11 cellular contexts compared by ENCODE assay signal in genomic region chr10:59337254-59337653, GRCh38. TPM values are rescaled to one million over a fixed set of nuclear protein-coding genes. Genes with fewer than 3 reads are reported as not detected.
DNase-seq lines count a peak whose midpoint lies in the region; ATAC-seq and TF ChIP-seq lines count a peak whose summit lies in the region.
"Had no signal": no experiment of that assay in that cellular context is flagged by ENCODE, and none has a peak within 500 bp of the region (broad histone marks: within the 10 kb centered on the region; RNA-seq: fewer than 3 reads in every experiment).

No MANE protein-coding gene starts in this region.

- no peaks in the 10 kb centered on the region for H3K9me3 ChIP-seq in endodermal cell (ENCODE audit: control insufficient read depth, low read length)
- H3K9me3 ChIP-seq in mesodermal cell (ENCODE audit: control insufficient read depth, low read length) = no peaks in the 10 kb centered on the region
- H3K9me3 ChIP-seq in uterus = no peaks in the 10 kb centered on the region
- H3K9me3 ChIP-seq: A549 had no signal

- no peak for TF ChIP-seq POLR2A in uterus (IDR thresholded peaks at IDR 0.05)

- no peaks in the 10 kb centered on the region for H3K9me3 Mint-ChIP-seq in endodermal cell
- H3K9me3 Mint-ChIP-seq in CD14-positive monocyte = peaks cover 0 to 9% (median 1%) of the 10 kb centered on the region in 7 donors

- H3K4me1 ChIP-seq in endodermal cell (ENCODE audit: control insufficient read depth, insufficient read depth, low read length) (no peaks in the 10 kb centered on the region), mesodermal cell (ENCODE audit: control insufficient read depth, insufficient read depth, low read length, poor library complexity, severe bottlenecking) (peaks cover 9% of the 10 kb centered on the region), uterus (peaks cover 0 to 5% of the 10 kb centered on the region in 2 donors)

- H3K27ac ChIP-seq in endodermal cell (ENCODE audit: low read depth, low read length) = peak overlapping the region; percentile 2
- peak overlapping the region; percentile 69 for H3K27ac ChIP-seq in mesodermal cell (ENCODE audit: low read depth, low read length, severe bottlenecking)
- H3K27ac ChIP-seq in uterus = peak overlapping the region; percentile 53 to 68

- H3K4me3 Mint-ChIP-seq in endodermal cell (no peak overlapping the region), CD14-positive monocyte (no peak overlapping the region)

- peak; percentile 41 for DNase-seq in NCI-H510A treated with DMSO at 0.1 percent for 48 hours (lab: John Stamatoyannopoulos, UW)
- no peak for DNase-seq in NCI-H510A (lab: John Stamatoyannopoulos, UW)
- no peak for DNase-seq in endodermal cell
- DNase-seq in uterus = peak in 1 of 2 donors; percentile 25
- DNase-seq in SIG-M5 treated with dmso at 0.1 percent for 504 hours (lab: John Stamatoyannopoulos, UW; ENCODE audit: unreplicated experiment) = no peak
- no peak for DNase-seq in CD14-positive monocyte (ENCODE audit: low spot score)
- DNase-seq: amniotic stem cell, NCI-H2107 had no signal

- TF ChIP-seq CTCF in endodermal cell (conservative IDR thresholded peaks at IDR 0.05) (no peak), uterus (IDR thresholded peaks at IDR 0.05) (no peak), CD14-positive monocyte (IDR thresholded peaks at IDR 0.05) (no peak)

- H3K4me1 Mint-ChIP-seq in endodermal cell (no peaks in the 10 kb centered on the region), CD14-positive monocyte (no peaks in the 10 kb centered on the region)

- no peaks in the 10 kb centered on the region for H3K36me3 Mint-ChIP-seq in endodermal cell (ENCODE audit: low read depth)
- H3K36me3 Mint-ChIP-seq in CD14-positive monocyte = no peaks in the 10 kb centered on the region

- H3K36me3 ChIP-seq in endodermal cell (ENCODE audit: control insufficient read depth, insufficient read depth, low read length) (peaks cover 9% of the 10 kb centered on the region), mesodermal cell (ENCODE audit: control insufficient read depth, insufficient read depth, low read length) (no peaks in the 10 kb centered on the region), uterus (no peaks in the 10 kb centered on the region)

- intact Hi-C loops in uterus (cut with DNase I; ENCODE audit: low total_unique reads) = no loop called here
- intact Hi-C loops in CD14-positive monocyte (cut with micrococcal nuclease) = no loop called here

- no peak overlapping the region for H3K9ac ChIP-seq in endodermal cell (ENCODE audit: extremely low read depth, low read length, poor library complexity, severe bottlenecking)

- no peak for ATAC-seq in HG03432 (IDR thresholded peaks at IDR 0.05; ENCODE audit: unreplicated experiment)
- ATAC-seq: A549 had no signal

- H3K27me3 ChIP-seq in endodermal cell (ENCODE audit: control insufficient read depth, insufficient read depth, low read length, poor library complexity, severe bottlenecking) (no peaks in the 10 kb centered on the region), uterus (no peaks in the 10 kb centered on the region)

- H3K27ac Mint-ChIP-seq in endodermal cell = no peak overlapping the region
- no peak overlapping the region for H3K27ac Mint-ChIP-seq in CD14-positive monocyte

- H3K27me3 Mint-ChIP-seq in endodermal cell (ENCODE audit: insufficient read depth) (peaks cover 19% of the 10 kb centered on the region), CD14-positive monocyte (ENCODE audit: low read depth in 3 of 3) (no peaks in the 10 kb centered on the region)

- no peak overlapping the region for H3K4me3 ChIP-seq in endodermal cell (ENCODE audit: low read length)
- H3K4me3 ChIP-seq in mesodermal cell (ENCODE audit: extremely low read depth, insufficient read depth, low read length, poor library complexity, severe bottlenecking) = no peak overlapping the region
- H3K4me3 ChIP-seq in uterus = no peak overlapping the region
- H3K4me3 ChIP-seq: A549 had no signal

RNA-seq across cellular contexts. Expression of gene FAM13C, which starts 25.1 kb away (rescaled TPM):
- total RNA-seq in endodermal cell (1 to 10 TPM; 2.5 to 3.7 TPM), uterus (10 to 100 TPM; 18.7 to 29.2 (median 23.2) TPM)
- polyA plus RNA-seq in endodermal cell (2013, experiment 1 of 2) = 5.6 TPM
- 5.8 TPM for polyA plus RNA-seq in endodermal cell (2013, experiment 2 of 2)
- 1.8 TPM for polyA plus RNA-seq in mesodermal cell (2013, experiment 1 of 2)
- 2.6 TPM for polyA plus RNA-seq in mesodermal cell (2013, experiment 2 of 2)
- polyA plus RNA-seq in CD14-positive monocyte = not detected
- polyA plus RNA-seq: A549 had no signal

Comparison
In these comparisons a context has a peak if more than half of its experiments do, and no peak if none do; other contexts are left out.
1. H3K27ac ChIP-seq: peak in every context shown above with its lines; median percentile 69 in mesodermal cell; 60 in uterus; 2 in endodermal cell.
2. RNA of gene FAM13C, which starts 25.1 kb away (total RNA-seq): 18.7 to 29.2 TPM in uterus; 2.5 to 3.7 TPM in endodermal cell; every median in the first group is over 4 times any median in the second.